In the genomic region with DNA sequence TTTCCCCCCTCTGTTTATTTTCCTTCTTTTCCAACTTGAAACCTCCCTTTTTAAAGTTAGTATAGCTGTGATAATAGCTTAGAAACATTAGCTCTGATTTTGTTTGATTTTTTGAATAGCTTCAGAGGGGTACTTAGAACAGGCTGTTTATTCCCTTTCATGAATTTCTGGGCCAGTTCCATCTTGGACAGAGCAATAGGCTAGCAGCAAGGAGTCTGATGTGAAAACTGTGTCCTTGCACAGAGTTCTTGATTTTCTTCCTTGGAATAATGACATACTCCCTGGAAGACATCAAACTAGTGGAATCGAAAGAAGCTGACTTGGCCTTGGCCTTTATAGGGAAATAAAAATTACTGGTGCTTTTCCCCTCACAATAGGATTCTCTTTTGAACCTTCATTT, we compare ENCODE assay signal across 16 cellular contexts. TPM values are rescaled to one million over a fixed set of nuclear protein-coding genes. Genes with fewer than 3 reads are reported as not detected.
A peak's percentile ranks its signal among the peaks of the same experiment; 100 is the strongest.
DNase-seq lines count a peak whose midpoint lies in the region; ATAC-seq and TF ChIP-seq lines count a peak whose summit lies in the region.
"Had no signal": no experiment of that assay in that cellular context is flagged by ENCODE, and none has a peak within 500 bp of the region (broad histone marks: within the 10 kb centered on the region; RNA-seq: fewer than 3 reads in every experiment).

No MANE protein-coding gene starts in this region.

- H3K9me3 ChIP-seq in testis (no peaks in the 10 kb centered on the region), gastroesophageal sphincter (no peaks in the 10 kb centered on the region)

- whole genome bisulfite sequencing in testis, 2 donors = 7 to 33% methylated on average over 1 of the region's 1 CpG
- WGBS in gastroesophageal sphincter (ENCODE audit: low coverage in 1 of 2), 2 donors = 27 to 60% methylated on average over 1 of the region's 1 CpG

- H3K36me3 ChIP-seq in testis (ENCODE audit: low read depth, missing control alignments) = no peaks in the 10 kb centered on the region
- no peaks in the 10 kb centered on the region for H3K36me3 ChIP-seq in gastroesophageal sphincter

- TF ChIP-seq CTCF in testis (IDR thresholded peaks at IDR 0.05) (no peak), gastroesophageal sphincter (IDR thresholded peaks at IDR 0.05) (no peak)

- H3K4me1 ChIP-seq in testis (peaks cover 8% of the 10 kb centered on the region), gastroesophageal sphincter (peaks cover 0 to 20% (median 0%) of the 10 kb centered on the region in 3 donors)

- ATAC-seq in Right ventricle myocardium superior (ENCODE audit: poor library complexity) = peak; percentile 55
- no peak for ATAC-seq in gastroesophageal sphincter
- ATAC-seq: K562 had no signal

- H3K27me3 ChIP-seq in testis = no peaks in the 10 kb centered on the region
- H3K27me3 ChIP-seq in gastroesophageal sphincter = no peaks in the 10 kb centered on the region

- no peak for TF ChIP-seq POLR2A in testis (IDR thresholded peaks at IDR 0.05)
- no peak for TF ChIP-seq POLR2A in gastroesophageal sphincter (IDR thresholded peaks at IDR 0.05)

- no peak overlapping the region for H3K4me3 ChIP-seq in testis
- H3K4me3 ChIP-seq in gastroesophageal sphincter = no peak overlapping the region
- H3K4me3 ChIP-seq: K562 had no signal

- H3K27ac ChIP-seq in caudate nucleus (ENCODE audit: low read depth, low read length) (peak overlapping the region; percentile 76), testis (no peak overlapping the region), gastroesophageal sphincter (no peak overlapping the region)

- no peak for TF ChIP-seq EP300 in gastroesophageal sphincter (IDR thresholded peaks at IDR 0.05)

- no peak for DNase-seq in Right ventricle myocardium superior
- DNase-seq in cardiac septum (ENCODE audit: low spot score) = no peak
- DNase-seq in caudate nucleus (lab: John Stamatoyannopoulos, UW) = peak in 4 of 61 donors; percentile 15 to 63 (median 38)
- peak; percentile 60 for DNase-seq in midbrain (lab: John Stamatoyannopoulos, UW)
- peak; percentile 29 for DNase-seq in testis
- DNase-seq in posterior vena cava (ENCODE audit: low spot score) = no peak
- DNase-seq in glomerular visceral epithelial cell (ENCODE audit: extremely low spot score) = no peak
- DNase-seq: 8988T, DMS79 treated with DMSO at 0.1 percent for 48 hours, NCI-H1105, NCI-H1694 treated with DMSO at 0.1 percent for 48 hours, NCI-H2107, NCI-H510A had no signal

- intact Hi-C loops in Right ventricle myocardium superior (cut with DNase I) = no loop called here
- intact Hi-C loops in cardiac septum (cut with DNase I) = no loop called here
- intact Hi-C loops in testis (cut with DNase I; ENCODE audit: low total_unique reads) = no loop called here
- intact Hi-C loops in posterior vena cava (cut with DNase I) = no loop called here

RNA-seq across cellular contexts. Expression of gene NTRK2, which starts 32.9 kb away (rescaled TPM):
- 4.5 TPM for total RNA-seq in Right ventricle myocardium superior
- 3.7 TPM for total RNA-seq in cardiac septum
- 1 to 10 TPM; 5.3 to 5.6 TPM for total RNA-seq in testis
- 10.8 TPM for polyA plus RNA-seq in testis (ENCODE audit: insufficient read depth, low read depth, low replicate concordance)
- total RNA-seq in posterior vena cava = 10 to 100 TPM; 19.2 to 43.8 TPM
- total RNA-seq in gastroesophageal sphincter = 1 to 10 TPM; 2.6 to 8.5 (median 6.0) TPM
- total RNA-seq: K562 had no signal
- polyA plus RNA-seq: AG04450, K562 had no signal

Comparison
In these comparisons a context has a peak if more than half of its experiments do, and no peak if none do; other contexts are left out.
1. DNase-seq: peak in midbrain (single experiment) and testis (single experiment); none in Right ventricle myocardium superior (single experiment), cardiac septum (single experiment), posterior vena cava (single experiment) and glomerular visceral epithelial cell (single experiment).